ENCODE assay signal across 8 cellular contexts in the genomic region with DNA sequence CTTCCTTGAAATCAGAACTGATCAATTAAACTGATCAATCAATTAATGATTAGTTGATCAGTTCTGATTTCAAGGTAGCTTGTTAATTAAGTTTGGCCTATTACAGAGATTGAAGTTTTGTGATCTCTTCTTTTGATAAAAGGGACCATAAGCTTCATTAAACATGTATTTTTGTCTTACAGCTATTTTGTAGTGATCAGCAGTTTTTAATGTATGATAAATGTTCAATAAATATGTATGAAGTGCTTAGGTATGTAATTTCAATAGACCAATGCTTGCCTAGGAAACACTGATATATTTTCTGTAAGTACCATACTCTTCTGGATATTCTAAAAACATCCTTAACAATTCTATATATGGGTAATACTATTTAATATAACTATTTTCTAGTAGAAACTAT.
"Had no signal": no experiment of that assay in that cellular context is flagged by ENCODE, and none has a peak within 500 bp of the region (broad histone marks: within the 10 kb centered on the region; RNA-seq: fewer than 3 reads in every experiment).

No MANE protein-coding gene starts in this region.

- H2AFZ ChIP-seq: GM23338 had no signal

- DNase-seq: H9, HCEC 1CT, KBM-7 had no signal

- H3K4me2 ChIP-seq: GM23338, KMS-11 had no signal

- H3K9ac ChIP-seq: KMS-11 had no signal

- H3K4me3 ChIP-seq: GM23338 had no signal

- ATAC-seq: GM23338 had no signal

- FAIRE-seq: H1, H54, HTR-8/SVneo had no signal

- H3K27ac ChIP-seq: KMS-11 had no signal
